In genomic region chr1:3430820-3431219, GRCh38 we compare ENCODE assay signal across 32 cellular contexts. TPM values are rescaled to one million over a fixed set of nuclear protein-coding genes. Genes with fewer than 3 reads are reported as not detected.
"Had no signal": no experiment of that assay in that cellular context is flagged by ENCODE, and none has a peak within 500 bp of the region (broad histone marks: within the 10 kb centered on the region; RNA-seq: fewer than 3 reads in every experiment).

No MANE protein-coding gene starts in this region.

- H3K4me1 Mint-ChIP-seq: activated CD4-positive, alpha-beta T cell treated with anti-CD3 and anti-CD28 coated beads, Interleukin-2, amount 10 ng/mL, durations not matched to agents 24 days and 14 days; activated naive CD8-positive, alpha-beta T cell treated with anti-CD3 and anti-CD28 coated beads for 36 hours; activated T-helper 17 cell treated with anti-CD3 and anti-CD28 coated beads, Interleukin-2, amount 50 U/mL, for 72 hours had no signal

- H3K27me3 Mint-ChIP-seq: activated CD4-positive, alpha-beta T cell treated with anti-CD3 and anti-CD28 coated beads, Interleukin-2, amount 10 ng/mL, durations not matched to agents 24 days and 14 days; activated CD8-positive, alpha-beta T cell treated with anti-CD3 and anti-CD28 coated beads for 36 hours; activated naive CD8-positive, alpha-beta T cell treated with anti-CD3 and anti-CD28 coated beads for 36 hours; activated T-helper 17 cell treated with anti-CD3 and anti-CD28 coated beads, Interleukin-2, amount 50 U/mL, for 72 hours had no signal

- H3K4me3 Mint-ChIP-seq: activated CD4-positive, alpha-beta T cell treated with anti-CD3 and anti-CD28 coated beads, Interleukin-2, amount 10 ng/mL, durations not matched to agents 24 days and 14 days; activated CD8-positive, alpha-beta T cell treated with anti-CD3 and anti-CD28 coated beads for 36 hours; activated naive CD8-positive, alpha-beta T cell treated with anti-CD3 and anti-CD28 coated beads for 36 hours; activated T-cell treated with anti-CD3 and anti-CD28 coated beads, Interleukin-2, amount 50 U/mL, for 72 hours; activated T-helper 17 cell treated with anti-CD3 and anti-CD28 coated beads, Interleukin-2, amount 50 U/mL, for 72 hours; T-helper 1 cell treated with Interleukin-12 subunit alpha and Interleukin-12 subunit beta and Interleukin-4 antibody, amounts not matched to agents 30 μg/mL and 1 μg/mL, for 36 hours; T-helper 2 cell treated with Interferon-gamma antibody and Interleukin-4, amounts not matched to agents 5 μg/mL and 100 μg/mL, for 36 hours had no signal

- H3K27ac ChIP-seq: brain microvascular endothelial cell, PC-9, SJSA1 had no signal

- H3K36me3 Mint-ChIP-seq: activated naive CD8-positive, alpha-beta T cell treated with anti-CD3 and anti-CD28 coated beads for 36 hours had no signal

- H3K27me3 ChIP-seq: brain microvascular endothelial cell, SJSA1 had no signal

- H3K4me3 ChIP-seq: PC-9, SJSA1 had no signal

- H3K4me1 ChIP-seq: SJSA1 had no signal

- H3K27ac Mint-ChIP-seq: activated CD4-positive, alpha-beta T cell treated with anti-CD3 and anti-CD28 coated beads, Interleukin-2, amount 10 ng/mL, durations not matched to agents 24 days and 14 days; activated CD8-positive, alpha-beta T cell treated with anti-CD3 and anti-CD28 coated beads for 36 hours; activated naive CD8-positive, alpha-beta T cell treated with anti-CD3 and anti-CD28 coated beads for 36 hours; activated T-cell treated with anti-CD3 and anti-CD28 coated beads, Interleukin-2, amount 50 U/mL, for 72 hours; activated T-helper 17 cell treated with anti-CD3 and anti-CD28 coated beads, Interleukin-2, amount 50 U/mL, for 72 hours; T-helper 1 cell treated with Interleukin-12 subunit alpha and Interleukin-12 subunit beta and Interleukin-4 antibody, amounts not matched to agents 30 μg/mL and 1 μg/mL, for 36 hours; T-helper 2 cell treated with Interferon-gamma antibody and Interleukin-4, amounts not matched to agents 5 μg/mL and 100 μg/mL, for 36 hours had no signal

- H3K9ac ChIP-seq: SK-N-SH had no signal

- ATAC-seq: activated CD8-positive, alpha-beta T cell treated with anti-CD3 and anti-CD28 coated beads for 36 hours; activated T-cell treated with anti-CD3 and anti-CD28 coated beads, Interleukin-2, amount 50 U/mL, for 72 hours; activated T-helper 17 cell treated with anti-CD3 and anti-CD28 coated beads, Interleukin-2, amount 50 U/mL, for 72 hours had no signal

- FAIRE-seq: TTC549 had no signal

- H3K9me3 ChIP-seq: SJSA1, SK-N-SH had no signal

- DNase-seq: activated CD4-positive, alpha-beta T cell treated with anti-CD3 and anti-CD28 coated beads, Interleukin-2, amount 10 ng/mL, durations not matched to agents 24 days and 14 days; activated CD4-positive, alpha-beta T cell treated with anti-CD3 and anti-CD28 coated beads, Interleukin-2, amount 50 U/mL, for 4 hours; activated CD8-positive, alpha-beta T cell treated with anti-CD3 and anti-CD28 coated beads for 36 hours; activated effector memory CD4-positive, alpha-beta T cell treated with anti-CD3 and anti-CD28 coated beads, Interleukin-2, amount 50 U/mL, for 16 hours; activated naive CD4-positive, alpha-beta T cell; activated naive CD4-positive, alpha-beta T cell treated with anti-CD3 and anti-CD28 coated beads, Interleukin-2, amount 50 U/mL, for 16 hours; activated naive CD8-positive, alpha-beta T cell treated with anti-CD3 and anti-CD28 coated beads for 36 hours; activated T-cell treated with anti-CD3 and anti-CD28 coated beads, Interleukin-2, amount 50 U/mL, for 1 hour; activated T-cell treated with anti-CD3 and anti-CD28 coated beads, Interleukin-2, amount 50 U/mL, for 72 hours; amniotic stem cell; brain microvascular endothelial cell; central memory CD4-positive, alpha-beta T cell; MM.1S; MV-4-11; NCI-H1092; NCI-H1436 treated with DMSO at 0.1 percent for 48 hours; NCI-H1694 treated with DMSO at 0.1 percent for 48 hours; NCI-H2029; NCI-H2107; NCI-H2171; NCI-H510A; NCI-H748 treated with DMSO at 0.1 percent for 48 hours; NK-92 treated with Interleukin-12 subunit alpha and Interleukin-12 subunit beta, amount 100 ng/mL, for 24 hours; PC-9; SHP77 treated with DMSO at 0.1 percent for 48 hours had no signal

- H2AFZ ChIP-seq: PC-9 had no signal

- H3K9me3 Mint-ChIP-seq: activated CD4-positive, alpha-beta T cell treated with anti-CD3 and anti-CD28 coated beads, Interleukin-2, amount 10 ng/mL, durations not matched to agents 24 days and 14 days; activated CD8-positive, alpha-beta T cell treated with anti-CD3 and anti-CD28 coated beads for 36 hours; activated naive CD8-positive, alpha-beta T cell treated with anti-CD3 and anti-CD28 coated beads for 36 hours; activated T-cell treated with anti-CD3 and anti-CD28 coated beads, Interleukin-2, amount 50 U/mL, for 72 hours; activated T-helper 17 cell treated with anti-CD3 and anti-CD28 coated beads, Interleukin-2, amount 50 U/mL, for 72 hours; T-helper 1 cell treated with Interleukin-12 subunit alpha and Interleukin-12 subunit beta and Interleukin-4 antibody, amounts not matched to agents 30 μg/mL and 1 μg/mL, for 36 hours; T-helper 2 cell treated with Interferon-gamma antibody and Interleukin-4, amounts not matched to agents 5 μg/mL and 100 μg/mL, for 36 hours had no signal

- H3K36me3 ChIP-seq: brain microvascular endothelial cell, SJSA1 had no signal

- H3K4me2 ChIP-seq: PC-9, SK-N-SH had no signal

RNA-seq across cellular contexts. Expression of gene ARHGEF16, which starts 23.6 kb away (rescaled TPM):
- total RNA-seq: activated CD4-positive, alpha-beta T cell treated with anti-CD3 and anti-CD28 coated beads, Interleukin-2, amount 10 ng/mL, durations not matched to agents 24 days and 14 days; activated CD8-positive, alpha-beta T cell treated with anti-CD3 and anti-CD28 coated beads for 36 hours; OCI-LY7 had no signal
